Comparison of ENCODE assay signal across 28 cellular contexts in genomic region chr3:4235690-4236089, GRCh38.
"Had no signal": no experiment of that assay in that cellular context is flagged by ENCODE, and none has a peak within 500 bp of the region (broad histone marks: within the 10 kb centered on the region; RNA-seq: fewer than 3 reads in every experiment).

No MANE protein-coding gene starts in this region.

- H3K4me3 Mint-ChIP-seq: stimulated activated effector memory CD8-positive, alpha-beta T cell treated with anti-CD3 and anti-CD28 coated beads, Interleukin-12 subunit alpha, Interleukin-12 subunit beta, amount 100 ng/mL, for 72 hours; stimulated activated memory B cell treated with anti-CD40 and anti-IgM and Interleukin-4, amounts not matched to agents 10 μg/mL and 1 μg/mL and 100 μg/mL, for 72 hours; stimulated activated naive B cell treated with anti-CD40 and anti-IgM and Interleukin-4, amounts not matched to agents 10 μg/mL and 1 μg/mL and 100 μg/mL, for 72 hours; stimulated activated naive CD8-positive, alpha-beta T cell treated with anti-CD3 and anti-CD28 coated beads, Interleukin-15, amount 100 ng/mL, for 72 hours; stimulated activated naive CD8-positive, alpha-beta T cell treated with anti-CD3 and anti-CD28 coated beads, Interleukin-15, Interleukin-2, amounts not matched to agents 100 ng/mL and 50 ng/mL, for 24 hours; type B pancreatic cell had no signal

- H3K27ac ChIP-seq: stomach, suprapubic skin, testis, thoracic aorta, thyroid gland, tibial artery, tibial nerve, transverse colon, upper lobe of left lung, upper lobe of right lung, uterus, vagina had no signal

- H3K27ac Mint-ChIP-seq: stimulated activated effector memory CD8-positive, alpha-beta T cell treated with anti-CD3 and anti-CD28 coated beads, Interleukin-12 subunit alpha, Interleukin-12 subunit beta, amount 100 ng/mL, for 72 hours; stimulated activated memory B cell treated with anti-CD40 and anti-IgM and Interleukin-4, amounts not matched to agents 10 μg/mL and 1 μg/mL and 100 μg/mL, for 72 hours; stimulated activated naive B cell treated with anti-CD40 and anti-IgM and Interleukin-4, amounts not matched to agents 10 μg/mL and 1 μg/mL and 100 μg/mL, for 72 hours; stimulated activated naive CD8-positive, alpha-beta T cell treated with anti-CD3 and anti-CD28 coated beads, Interleukin-15, amount 100 ng/mL, for 72 hours; stimulated activated naive CD8-positive, alpha-beta T cell treated with anti-CD3 and anti-CD28 coated beads, Interleukin-15, Interleukin-2, amounts not matched to agents 100 ng/mL and 50 ng/mL, for 24 hours; type B pancreatic cell had no signal

- H3K27me3 Mint-ChIP-seq: stimulated activated memory B cell treated with anti-CD40 and anti-IgM and Interleukin-4, amounts not matched to agents 10 μg/mL and 1 μg/mL and 100 μg/mL, for 72 hours; stimulated activated naive B cell treated with anti-CD40 and anti-IgM and Interleukin-4, amounts not matched to agents 10 μg/mL and 1 μg/mL and 100 μg/mL, for 72 hours; stimulated activated naive CD8-positive, alpha-beta T cell treated with anti-CD3 and anti-CD28 coated beads, Interleukin-15, amount 100 ng/mL, for 72 hours; stimulated activated naive CD8-positive, alpha-beta T cell treated with anti-CD3 and anti-CD28 coated beads, Interleukin-15, Interleukin-2, amounts not matched to agents 100 ng/mL and 50 ng/mL, for 24 hours had no signal

- H3K4me3 ChIP-seq: stomach, suprapubic skin, testis, thoracic aorta, thyroid gland, tibial artery, tibial nerve, transverse colon, upper lobe of left lung, upper lobe of right lung, uterus, vagina had no signal

- H3K9me3 ChIP-seq: testis, thoracic aorta, thyroid gland, transverse colon, upper lobe of left lung, uterus, vagina had no signal

- DNase-seq: stimulated activated CD4-positive, alpha-beta T cell treated with anti-CD3 and anti-CD28 coated beads, Interleukin-2, amount 100 ng/mL, for 48 hours; stimulated activated CD4-positive, alpha-beta T cell treated with anti-CD3 and anti-CD28 coated beads, Interleukin-4, amount 100 ng/mL, for 1 hour; stimulated activated CD4-positive, alpha-beta T cell treated with anti-CD3 and anti-CD28 coated beads, Interleukin-4, amount 100 ng/mL, for 24 hours; stimulated activated CD4-positive, alpha-beta T cell treated with anti-CD3 and anti-CD28 coated beads, Interleukin-4, amount 100 ng/mL, for 4 hours; stimulated activated CD8-positive, alpha-beta memory T cell treated with anti-CD3 and anti-CD28 coated beads, Interleukin-4, amount 100 ng/mL, for 48 hours; stimulated activated naive B cell treated with anti-CD40 and anti-IgM and Interleukin-4, amounts not matched to agents 10 μg/mL and 1 μg/mL and 100 μg/mL, for 72 hours; stimulated activated naive CD4-positive, alpha-beta T cell; stimulated activated naive CD4-positive, alpha-beta T cell treated with Interleukin-2 at 50 U/mL for 16 hours; stimulated activated naive CD8-positive, alpha-beta T cell treated with anti-CD3 and anti-CD28 coated beads, Interleukin-15, amount 100 ng/mL, for 72 hours; stimulated activated naive CD8-positive, alpha-beta T cell treated with anti-CD3 and anti-CD28 coated beads, Interleukin-15, Interleukin-2, amounts not matched to agents 100 U/mL and 50 U/mL, for 24 hours; stomach; substantia nigra; testis; thyroid gland; tibial artery; transverse colon; trophoblast cell; upper lobe of left lung; upper lobe of right lung; uterus had no signal

- H3K4me1 Mint-ChIP-seq: stimulated activated effector memory CD8-positive, alpha-beta T cell treated with anti-CD3 and anti-CD28 coated beads, Interleukin-12 subunit alpha, Interleukin-12 subunit beta, amount 100 ng/mL, for 72 hours; stimulated activated naive CD8-positive, alpha-beta T cell treated with anti-CD3 and anti-CD28 coated beads, Interleukin-15, amount 100 ng/mL, for 72 hours had no signal

- H3K27me3 ChIP-seq: stomach, suprapubic skin, testis, thyroid gland, tibial artery, tibial nerve, transverse colon, upper lobe of left lung, upper lobe of right lung, uterus, vagina had no signal

- ATAC-seq: stimulated activated effector memory CD8-positive, alpha-beta T cell treated with anti-CD3 and anti-CD28 coated beads, Interleukin-12 subunit alpha, Interleukin-12 subunit beta, amount 100 ng/mL, for 72 hours; stimulated activated memory B cell treated with anti-CD40 and anti-IgM and Interleukin-4, amounts not matched to agents 10 μg/mL and 1 μg/mL and 100 μg/mL, for 72 hours; stimulated activated naive CD8-positive, alpha-beta T cell treated with anti-CD3 and anti-CD28 coated beads, Interleukin-15, amount 100 ng/mL, for 72 hours; stimulated activated naive CD8-positive, alpha-beta T cell treated with anti-CD3 and anti-CD28 coated beads, Interleukin-15, Interleukin-2, amounts not matched to agents 100 U/mL and 50 U/mL, for 24 hours; upper lobe of right lung had no signal

- H3K9me3 Mint-ChIP-seq: stimulated activated effector memory CD8-positive, alpha-beta T cell treated with anti-CD3 and anti-CD28 coated beads, Interleukin-12 subunit alpha, Interleukin-12 subunit beta, amount 100 ng/mL, for 72 hours; stimulated activated naive CD8-positive, alpha-beta T cell treated with anti-CD3 and anti-CD28 coated beads, Interleukin-15, Interleukin-2, amounts not matched to agents 100 ng/mL and 50 ng/mL, for 24 hours had no signal

- H3K4me1 ChIP-seq: stomach, suprapubic skin, testis, thyroid gland, tibial artery, tibial nerve, transverse colon, upper lobe of left lung, upper lobe of right lung, uterus, vagina had no signal

- H3K36me3 Mint-ChIP-seq: stimulated activated effector memory CD8-positive, alpha-beta T cell treated with anti-CD3 and anti-CD28 coated beads, Interleukin-12 subunit alpha, Interleukin-12 subunit beta, amount 100 ng/mL, for 72 hours; stimulated activated memory B cell treated with anti-CD40 and anti-IgM and Interleukin-4, amounts not matched to agents 10 μg/mL and 1 μg/mL and 100 μg/mL, for 72 hours; type B pancreatic cell had no signal

- H3K36me3 ChIP-seq: stomach, suprapubic skin, thoracic aorta, thyroid gland, tibial artery, tibial nerve, transverse colon, upper lobe of left lung, upper lobe of right lung, uterus, vagina had no signal
